26 cellular contexts compared by ENCODE assay signal in the genomic region with DNA sequence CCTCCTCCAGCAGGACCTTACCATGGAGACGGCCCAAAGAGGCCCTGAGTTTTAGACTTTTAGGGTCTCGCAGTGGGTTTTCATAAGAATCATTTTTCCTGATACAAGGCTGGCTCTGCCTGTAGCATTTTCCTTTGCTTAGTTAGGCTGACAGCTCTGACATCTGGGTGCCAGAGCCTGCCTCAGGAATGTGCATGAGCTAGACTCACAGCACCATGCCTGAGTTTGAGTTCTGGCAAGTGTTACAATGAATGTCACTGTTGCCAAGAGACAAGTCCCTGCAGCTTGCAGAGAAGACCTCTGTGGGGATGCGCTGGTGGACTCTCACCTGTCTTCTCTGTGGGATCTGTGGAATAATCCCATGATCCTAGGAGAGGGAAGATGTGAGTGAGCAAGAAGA.
"Had no signal": no experiment of that assay in that cellular context is flagged by ENCODE, and none has a peak within 500 bp of the region (broad histone marks: within the 10 kb centered on the region; RNA-seq: fewer than 3 reads in every experiment).

No MANE protein-coding gene starts in this region.

- H3K36me3 Mint-ChIP-seq: mesothelial cell of epicardium; naive thymus-derived CD4-positive, alpha-beta T cell; stimulated activated effector memory CD8-positive, alpha-beta T cell treated with anti-CD3 and anti-CD28 coated beads, Interleukin-12 subunit alpha, Interleukin-12 subunit beta, amount 100 ng/mL, for 72 hours had no signal

- DNase-seq: hippocampal formation; kidney glomerular epithelial cell; left colon; left lung; mesendoderm; naive thymus-derived CD4-positive, alpha-beta T cell; psoas muscle; right lobe of liver; stimulated activated CD4-positive, alpha-beta T cell treated with anti-CD3 and anti-CD28 coated beads, Interleukin-12 subunit alpha, Interleukin-12 subunit beta, amount 100 ng/mL, for 4 hours; stimulated activated CD4-positive, alpha-beta T cell treated with anti-CD3 and anti-CD28 coated beads, Interleukin-15, amount 100 ng/mL, for 24 hours; stimulated activated CD4-positive, alpha-beta T cell treated with anti-CD3 and anti-CD28 coated beads, Interleukin-2, amount 100 ng/mL, for 24 hours; stimulated activated CD4-positive, alpha-beta T cell treated with anti-CD3 and anti-CD28 coated beads, Interleukin-4, amount 100 ng/mL, for 1 hour; stimulated activated naive CD4-positive, alpha-beta T cell; tibial artery; trophoblast cell; upper lobe of right lung had no signal

- H3K9ac ChIP-seq: parathyroid adenoma had no signal

- H3K9me3 ChIP-seq: left lung, psoas muscle, right lobe of liver, suprapubic skin, thoracic aorta, tibial artery, upper lobe of right lung had no signal

- H3K27ac ChIP-seq: left lung, parathyroid adenoma, psoas muscle, right lobe of liver, skin epidermis, suprapubic skin, thoracic aorta, tibial artery, upper lobe of right lung had no signal

- H3K27ac Mint-ChIP-seq: mesothelial cell of epicardium; naive thymus-derived CD4-positive, alpha-beta T cell; nephron; stimulated activated effector memory CD8-positive, alpha-beta T cell treated with anti-CD3 and anti-CD28 coated beads, Interleukin-12 subunit alpha, Interleukin-12 subunit beta, amount 100 ng/mL, for 72 hours; stimulated activated naive CD8-positive, alpha-beta T cell treated with anti-CD3 and anti-CD28 coated beads, Interleukin-15, Interleukin-2, amounts not matched to agents 100 ng/mL and 50 ng/mL, for 24 hours had no signal

- H2AFZ ChIP-seq: parathyroid adenoma had no signal

- H3K36me3 ChIP-seq: left lung, right lobe of liver, suprapubic skin, thoracic aorta, tibial artery, upper lobe of right lung had no signal

- H3K4me3 Mint-ChIP-seq: mesothelial cell of epicardium; naive thymus-derived CD4-positive, alpha-beta T cell; nephron; neural crest cell; stimulated activated effector memory CD8-positive, alpha-beta T cell treated with anti-CD3 and anti-CD28 coated beads, Interleukin-12 subunit alpha, Interleukin-12 subunit beta, amount 100 ng/mL, for 72 hours; stimulated activated naive CD8-positive, alpha-beta T cell treated with anti-CD3 and anti-CD28 coated beads, Interleukin-15, Interleukin-2, amounts not matched to agents 100 ng/mL and 50 ng/mL, for 24 hours had no signal

- H3K4me3 ChIP-seq: left lung, lung, psoas muscle, right lobe of liver, skin epidermis, suprapubic skin, thoracic aorta, tibial artery, upper lobe of right lung had no signal

- H3K27me3 ChIP-seq: left lung, right lobe of liver, suprapubic skin, tibial artery, upper lobe of right lung had no signal

- H3K27me3 Mint-ChIP-seq: stimulated activated naive CD8-positive, alpha-beta T cell treated with anti-CD3 and anti-CD28 coated beads, Interleukin-15, Interleukin-2, amounts not matched to agents 100 ng/mL and 50 ng/mL, for 24 hours had no signal

- H3K4me1 ChIP-seq: left lung, parathyroid adenoma, psoas muscle, right lobe of liver, suprapubic skin, tibial artery, upper lobe of right lung had no signal

- ATAC-seq: left colon; left lung; naive thymus-derived CD4-positive, alpha-beta T cell; psoas muscle; right lobe of liver; stimulated activated effector memory CD8-positive, alpha-beta T cell treated with anti-CD3 and anti-CD28 coated beads, Interleukin-12 subunit alpha, Interleukin-12 subunit beta, amount 100 ng/mL, for 72 hours; upper lobe of right lung had no signal

- H3K4me1 Mint-ChIP-seq: mesothelial cell of epicardium; naive thymus-derived CD4-positive, alpha-beta T cell; nephron; neural crest cell; stimulated activated effector memory CD8-positive, alpha-beta T cell treated with anti-CD3 and anti-CD28 coated beads, Interleukin-12 subunit alpha, Interleukin-12 subunit beta, amount 100 ng/mL, for 72 hours had no signal

- H3K79me2 ChIP-seq: parathyroid adenoma had no signal

- H3K9me3 Mint-ChIP-seq: mesothelial cell of epicardium; nephron; neural crest cell; stimulated activated effector memory CD8-positive, alpha-beta T cell treated with anti-CD3 and anti-CD28 coated beads, Interleukin-12 subunit alpha, Interleukin-12 subunit beta, amount 100 ng/mL, for 72 hours; stimulated activated naive CD8-positive, alpha-beta T cell treated with anti-CD3 and anti-CD28 coated beads, Interleukin-15, Interleukin-2, amounts not matched to agents 100 ng/mL and 50 ng/mL, for 24 hours had no signal
